8 cellular contexts compared by ENCODE assay signal in the genomic region with DNA sequence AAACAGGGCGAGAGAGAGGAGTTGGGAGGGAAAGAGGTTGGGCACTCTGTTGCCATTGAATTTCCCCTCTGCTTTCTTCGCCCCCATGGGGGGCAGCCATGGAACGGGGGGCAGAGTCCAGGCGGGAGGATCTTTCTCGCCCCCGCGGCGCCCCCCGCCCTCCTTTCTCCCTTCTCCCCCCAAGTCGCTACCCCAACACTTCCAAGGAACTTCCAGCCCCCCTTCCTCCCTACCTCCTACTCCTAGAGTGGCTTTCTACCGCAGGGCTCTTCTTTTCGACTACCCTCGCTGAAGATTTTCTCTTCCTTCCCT. TPM values are rescaled to one million over a fixed set of nuclear protein-coding genes. Genes with fewer than 3 reads are reported as not detected.
DNase-seq lines count a peak whose midpoint lies in the region; ATAC-seq and TF ChIP-seq lines count a peak whose summit lies in the region.

No MANE protein-coding gene starts in this region.

- peak overlapping the region; percentile 84 for H3K18ac ChIP-seq in IMR-90 (ENCODE audit: low read depth, low read length)

- H3K4me2 ChIP-seq in IMR-90 (ENCODE audit: low read depth, low read length) = peak overlapping the region; percentile 44

- H3K9me3 Mint-ChIP-seq in naive B cell = peaks cover 0 to 15% (median 2%) of the 10 kb centered on the region in 7 donors

- peak overlapping the region; percentile 62 to 72 for H4K8ac ChIP-seq in IMR-90 (ENCODE audit: low read depth in 2 of 2, low read length in 2 of 2)

- H3K4me3 ChIP-seq in AG04450 (ENCODE audit: low read depth, low read length) (peak overlapping the region; percentile 75), IMR-90 (ENCODE audit: insufficient read depth, low read depth, low read length) (peak overlapping the region; percentile 89), choroid plexus epithelial cell (ENCODE audit: low read depth, low read length) (peak overlapping the region; percentile 74)

- no peaks in the 10 kb centered on the region for H3K4me1 ChIP-seq in IMR-90 (ENCODE audit: control insufficient read depth, insufficient read depth, low read length)

- no peak for TF ChIP-seq RAD21 in IMR-90 (IDR thresholded peaks at IDR 0.05; ENCODE audit: low read length)

- peak overlapping the region; percentile 96 for H3K9ac ChIP-seq in IMR-90 (ENCODE audit: low read depth, low read length)

- H2AFZ ChIP-seq in IMR-90 (replicated peaks; ENCODE audit: low read length, poor library complexity) = peak overlapping the region; percentile 15

- no peaks in the 10 kb centered on the region for H3K36me3 ChIP-seq in IMR-90 (ENCODE audit: control insufficient read depth, insufficient read depth, low read length)

- no peak overlapping the region for H2BK20ac ChIP-seq in IMR-90 (ENCODE audit: low read depth, low read length)

- H2BK5ac ChIP-seq in IMR-90 (ENCODE audit: low read depth, low read length, poor library complexity, severe bottlenecking) = peak overlapping the region; percentile 76

- DNase-seq in AG04450 (ENCODE audit: low read depth, low spot score) (no peak), IMR-90 (no peak), choroid plexus epithelial cell (ENCODE audit: low read depth) (no peak), naive B cell (no peak), GOT3 (lab: John Stamatoyannopoulos, UW) (no peak), H4 (ENCODE audit: low spot score) (no peak), germinal center (ENCODE audit: low spot score) (no peak), iPS-NIHi7 (ENCODE audit: extremely low spot score) (no peak)

- no TSS peak for BruUV-seq in IMR-90 (replicated peaks; lab: Mats Ljungman, UMichigan)

- POLR2A ChIA-PET in AG04450 (lab: Yijun Ruan, JAX) = no interaction called here
- POLR2A ChIA-PET in IMR-90 (lab: Charles Lee; ENCODE audit: unreplicated experiment) = no interaction called here

- ATAC-seq in IMR-90 (ENCODE audit: low read depth) = no peak
- no peak for ATAC-seq in naive B cell (ENCODE audit: low read depth in 2 of 2)

- TF ChIP-seq CTCF in AG04450 (IDR thresholded peaks at IDR 0.05; ENCODE audit: low read depth, low read length) = no peak
- no peak for TF ChIP-seq CTCF in IMR-90 (conservative IDR thresholded peaks at IDR 0.05; ENCODE audit: low read depth, low read length)
- no peak for TF ChIP-seq CTCF in choroid plexus epithelial cell (conservative IDR thresholded peaks at IDR 0.05; ENCODE audit: low read depth, low read length)

- H3K79me1 ChIP-seq in IMR-90 (ENCODE audit: low read depth in 1 of 2, low read length in 2 of 2) = no peaks in the 10 kb centered on the region; a peak in 1 of 4 replicates

- H4K5ac ChIP-seq in IMR-90 (ENCODE audit: low read depth, low read length) = peak overlapping the region; percentile 77

- H3K4me1 Mint-ChIP-seq in naive B cell = peaks cover 14 to 28% (median 21%) of the 10 kb centered on the region in 3 donors

- no peaks in the 10 kb centered on the region for H3K9me1 ChIP-seq in IMR-90 (ENCODE audit: insufficient read depth, low read length)

- peak overlapping the region; percentile 96 for H2AK9ac ChIP-seq in IMR-90 (replicated peaks; ENCODE audit: low read depth, low read length, poor library complexity)

- H3K27me3 Mint-ChIP-seq in naive B cell = no peaks in the 10 kb centered on the region

- peak overlapping the region; percentile 93 for H3K4ac ChIP-seq in IMR-90 (ENCODE audit: low read depth, low read length)

- H4K91ac ChIP-seq in IMR-90 (ENCODE audit: insufficient read depth, low read depth, low read length) = peak overlapping the region; percentile 57

- dilution Hi-C loops in IMR-90 (cut with HindIII; ENCODE audit: low sequenced_read_pairs, unreplicated experiment) = no loop called here

- peak overlapping the region; percentile 67 for H3K23ac ChIP-seq in IMR-90 (ENCODE audit: low read depth, low read length)

- H3K56ac ChIP-seq in IMR-90 (ENCODE audit: extremely low read depth, insufficient read depth, low read length) = peak overlapping the region; percentile 81

- peaks cover 9% of the 10 kb centered on the region; the same call in 1 of the 2 replicates for H4K20me1 ChIP-seq in IMR-90 (ENCODE audit: insufficient read depth, low read length)

- intact Hi-C loops in IMR-90 (cut with micrococcal nuclease) = loop anchor here (1.0 to 10.0 kb wide), 4 partner anchors 57 to 251 kb away; no protein-coding TSS in a partner anchor

- peak overlapping the region; percentile 98 for H3K27ac ChIP-seq in AG04450 (ENCODE audit: low read depth, low read length)
- H3K27ac ChIP-seq in IMR-90 (ENCODE audit: insufficient read depth, low read length) = peak overlapping the region; percentile 98

- in situ Hi-C loops in IMR-90 (cut with MboI; ENCODE audit: low sequenced_read_pairs) = no loop called here

- peak overlapping the region; percentile 98 to 100 (median 99) for H3K27ac Mint-ChIP-seq in naive B cell

- no peak; the same call in 1 of the 2 replicates for TF ChIP-seq POLR2A in IMR-90 (IDR thresholded peaks at IDR 0.05; ENCODE audit: low read depth, low read length)

- WGBS in IMR-90 (ENCODE audit: extremely low coverage in 2 of 2, insufficient read length in 1 of 2), 2 experiments = no CpG with 5 or more reads among the region's 13 CpGs

- peak overlapping the region; percentile 83 for H2AK5ac ChIP-seq in IMR-90 (ENCODE audit: low read depth, low read length)

- H3K36me3 Mint-ChIP-seq in naive B cell = peaks cover 4 to 19% of the 10 kb centered on the region in 2 donors

- peak overlapping the region; percentile 57 for H2BK120ac ChIP-seq in IMR-90 (ENCODE audit: low read depth, low read length)

- H3K27me3 ChIP-seq in AG04450 (ENCODE audit: control insufficient read depth, insufficient read depth, low read length) = no peaks in the 10 kb centered on the region
- H3K27me3 ChIP-seq in IMR-90 (ENCODE audit: control insufficient read depth, insufficient read depth, low read length) = no peaks in the 10 kb centered on the region

- CTCF ChIA-PET in AG04450 (lab: Charles Lee) (interaction anchor here (0.6 to 1.1 kb wide), 11 partner anchors 15 to 615 kb away, joined by 3 to 9 read pairs (median 4); no protein-coding TSS in a partner anchor), IMR-90 (lab: Yijun Ruan, JAX) (interaction anchor here (0.6 to 0.7 kb wide), 3 partner anchors 38 to 188 kb away, joined by 3 to 9 read pairs (median 4); no protein-coding TSS in a partner anchor)

- no peak overlapping the region for H2BK15ac ChIP-seq in IMR-90 (ENCODE audit: low read depth, low read length)

- H3K4me3 Mint-ChIP-seq in naive B cell = peak overlapping the region; percentile 90 to 100 (median 96)

- H3K14ac ChIP-seq in IMR-90 (replicated peaks; ENCODE audit: low read depth, low read length) = peak overlapping the region; percentile 95

- H3K9me3 ChIP-seq in AG04450 (ENCODE audit: control insufficient read depth, insufficient read depth, low read length) = no peaks in the 10 kb centered on the region
- H3K9me3 ChIP-seq in IMR-90 (ENCODE audit: control insufficient read depth, insufficient read depth, low read length) = no peaks in the 10 kb centered on the region

TF ChIP-seq in IMR-90, 13 proteins besides CTCF, POLR2A, EP300 and RAD21:
- TF ChIP-seq, protein P1, sequence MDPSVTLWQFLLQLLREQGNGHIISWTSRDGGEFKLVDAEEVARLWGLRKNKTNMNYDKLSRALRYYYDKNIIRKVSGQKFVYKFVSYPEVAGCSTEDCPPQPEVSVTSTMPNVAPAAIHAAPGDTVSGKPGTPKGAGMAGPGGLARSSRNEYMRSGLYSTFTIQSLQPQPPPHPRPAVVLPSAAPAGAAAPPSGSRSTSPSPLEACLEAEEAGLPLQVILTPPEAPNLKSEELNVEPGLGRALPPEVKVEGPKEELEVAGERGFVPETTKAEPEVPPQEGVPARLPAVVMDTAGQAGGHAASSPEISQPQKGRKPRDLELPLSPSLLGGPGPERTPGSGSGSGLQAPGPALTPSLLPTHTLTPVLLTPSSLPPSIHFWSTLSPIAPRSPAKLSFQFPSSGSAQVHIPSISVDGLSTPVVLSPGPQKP (IDR thresholded peaks at IDR 0.05; ENCODE audit: borderline replicate concordance, low read depth, low read length) = no peak
- no peak for TF ChIP-seq USF2 (IDR thresholded peaks at IDR 0.05; ENCODE audit: low read depth, low read length)
TF ChIP-seq in IMR-90: peak in this region for 0.

RNA-seq across cellular contexts. Expression of gene STAG2, which starts 0.6 kb away (rescaled TPM):
- 36.9 and 56.2 TPM in 2 replicates for polyA plus RNA-seq in AG04450 (2011; rRNA removed)
- 43.9 and 90.5 TPM in 2 replicates for polyA minus RNA-seq in AG04450 (2011; rRNA and poly(A)+ RNA removed)
- total RNA-seq in IMR-90 (2012; rRNA removed) = 71.2 and 94.4 TPM in 2 replicates
- polyA plus RNA-seq in IMR-90 (2012; rRNA removed) = 14.4 and 19.6 TPM in 2 replicates
- polyA plus RNA-seq in IMR-90 (2012; cell fraction: cytosol; rRNA removed) = 1.7 and 2.9 TPM in 2 replicates
- polyA plus RNA-seq in IMR-90 (2012; cell fraction: nucleus; rRNA removed; ENCODE audit: low replicate concordance) = 0.79 and 18.3 TPM in 2 replicates
- polyA plus RNA-seq in naive B cell (ENCODE audit: low read depth in 6 of 6) = 10 to 100 TPM; 53.6 to 73.5 (median 61.9) TPM
- total RNA-seq in H4 (2014; rRNA removed; shearing (Covaris generic)) = 2.8 and 2.9 TPM in 2 replicates
